ENCODE assay signal across 11 cellular contexts in genomic region chr10:125344573-125345121, GRCh38.
DNase-seq lines count a peak whose midpoint lies in the region; ATAC-seq and TF ChIP-seq lines count a peak whose summit lies in the region.
"Had no signal": no experiment of that assay in that cellular context is flagged by ENCODE, and none has a peak within 500 bp of the region (broad histone marks: within the 10 kb centered on the region; RNA-seq: fewer than 3 reads in every experiment).

No MANE protein-coding gene starts in this region.

- no peak overlapping the region for H4K91ac ChIP-seq in neuronal stem cell (ENCODE audit: low read depth, low read length, poor library complexity)

- no peak overlapping the region for H3K23ac ChIP-seq in neuronal stem cell (ENCODE audit: low read depth, low read length, poor library complexity)

- H3K4ac ChIP-seq in neuronal stem cell (ENCODE audit: low read length), result no peak overlapping the region

- no peak overlapping the region for H2BK120ac ChIP-seq in neuronal stem cell (ENCODE audit: low read depth, low read length)

- H3K36me3 Mint-ChIP-seq in CD14-positive monocyte, result no peaks in the 10 kb centered on the region
- H3K36me3 Mint-ChIP-seq in activated CD4-positive, alpha-beta memory T cell treated with anti-CD3 and anti-CD28 coated beads for 36 hours, result no peaks in the 10 kb centered on the region

- H3K4me1 Mint-ChIP-seq in CD14-positive monocyte, result no peaks in the 10 kb centered on the region
- no peaks in the 10 kb centered on the region for H3K4me1 Mint-ChIP-seq in activated CD4-positive, alpha-beta memory T cell treated with anti-CD3 and anti-CD28 coated beads for 36 hours (ENCODE audit: low read depth)

- no CpG with 5 or more reads among the region's 15 CpGs for WGBS in neuronal stem cell (ENCODE audit: extremely low coverage in 2 of 2, insufficient read length in 2 of 2, insufficient replicate concordance in 1 of 2), 2 donors

- H2AFZ ChIP-seq in neuronal stem cell (ENCODE audit: low read length), result no peak overlapping the region

- POLR2A ChIA-PET in activated CD4-positive, alpha-beta memory T cell treated with anti-CD3 and anti-CD28 coated beads for 36 hours (lab: Charles Lee), result no interaction called here

- H3K27ac Mint-ChIP-seq in CD14-positive monocyte, result no peak overlapping the region
- no peak overlapping the region for H3K27ac Mint-ChIP-seq in activated CD4-positive, alpha-beta memory T cell treated with anti-CD3 and anti-CD28 coated beads for 36 hours

- H2AK5ac ChIP-seq in neuronal stem cell (ENCODE audit: low read depth, low read length), result no peak overlapping the region

- H3K4me2 ChIP-seq in neuronal stem cell (ENCODE audit: insufficient read depth, low read length, poor library complexity, severe bottlenecking), result no peak overlapping the region

- no peak overlapping the region for H2BK15ac ChIP-seq in neuronal stem cell (ENCODE audit: low read length)

- no peak overlapping the region for H3K4me3 ChIP-seq in neuronal stem cell (ENCODE audit: low read length in 2 of 2)

- no peaks in the 10 kb centered on the region for H3K79me1 ChIP-seq in neuronal stem cell (ENCODE audit: low read depth, low read length)

- H3K27ac ChIP-seq in neuronal stem cell (replicated peaks; ENCODE audit: low read length), result no peak overlapping the region

- peak overlapping the region; percentile 32 for H3K18ac ChIP-seq in neuronal stem cell (ENCODE audit: low read length)

- ATAC-seq in GM19043 (IDR thresholded peaks at IDR 0.05; ENCODE audit: low read depth, unreplicated experiment) (peak; percentile 96), HG02840 (IDR thresholded peaks at IDR 0.05; ENCODE audit: low FRiP score, unreplicated experiment) (peak; percentile 71)
- ATAC-seq: sciatic nerve had no signal

- CTCF ChIA-PET in activated CD4-positive, alpha-beta memory T cell treated with anti-CD3 and anti-CD28 coated beads for 36 hours (lab: Charles Lee), result no interaction called here

- peaks cover 0 to 3% of the 10 kb centered on the region in 2 donors for H3K9me3 ChIP-seq in neuronal stem cell (replicated peaks in 1 of 2; ENCODE audit: control insufficient read depth in 2 of 2, insufficient read depth in 1 of 2, low read depth in 1 of 2, low read length in 2 of 2)

- DNase-seq in RPMI7951 (ENCODE audit: low read depth) (peak; percentile 5), neuronal stem cell (ENCODE audit: low spot score) (no peak), T-helper 9 cell (no peak), CD14-positive monocyte (ENCODE audit: low spot score) (no peak), GM13976 (ENCODE audit: low spot score) (no peak)
- no peak for DNase-seq in activated CD4-positive, alpha-beta memory T cell treated with anti-CD3 and anti-CD28 coated beads for 36 hours
- DNase-seq: NCI-H1694, SW 1271 had no signal

- H2BK12ac ChIP-seq in neuronal stem cell (ENCODE audit: low read length), result no peak overlapping the region

- no peaks in the 10 kb centered on the region for H3K4me1 ChIP-seq in neuronal stem cell (ENCODE audit: control insufficient read depth in 2 of 2, insufficient read depth in 1 of 2, low read depth in 1 of 2, low read length in 2 of 2)

- no peaks in the 10 kb centered on the region for H3K27me3 ChIP-seq in neuronal stem cell (ENCODE audit: control insufficient read depth in 3 of 3, insufficient read depth in 3 of 3, low read depth in 1 of 3, low read length in 3 of 3)

- no peak for TF ChIP-seq CTCF in CD14-positive monocyte (IDR thresholded peaks at IDR 0.05)
- TF ChIP-seq CTCF in GM13976 (IDR thresholded peaks at IDR 0.05; ENCODE audit: borderline replicate concordance, control extremely low read depth, extremely low read depth, insufficient read depth, missing control alignments), result no peak

- H3K14ac ChIP-seq in neuronal stem cell (ENCODE audit: low read length), result no peak overlapping the region

- H3K27me3 Mint-ChIP-seq in CD14-positive monocyte (ENCODE audit: low read depth in 3 of 3), result peaks cover 3 to 5% (median 4%) of the 10 kb centered on the region in 3 donors
- peaks cover 3% of the 10 kb centered on the region for H3K27me3 Mint-ChIP-seq in activated CD4-positive, alpha-beta memory T cell treated with anti-CD3 and anti-CD28 coated beads for 36 hours

- in situ Hi-C loops in GM13976 (cut with MboI; ENCODE audit: low sequenced_read_pairs, unreplicated experiment), result no loop called here

- intact Hi-C loops in CD14-positive monocyte (cut with micrococcal nuclease), result loop anchor here (5.0 to 10.0 kb wide), 2 partner anchors 180 to 182 kb away; partner anchors contain the start of gene CTBP2 (in 2 of the 2)
- intact Hi-C loops in activated CD4-positive, alpha-beta memory T cell treated with anti-CD3 and anti-CD28 coated beads for 36 hours (cut with micrococcal nuclease), result no loop called here

- peaks cover 0 to 5% (median 0%) of the 10 kb centered on the region in 7 donors for H3K9me3 Mint-ChIP-seq in CD14-positive monocyte
- no peaks in the 10 kb centered on the region for H3K9me3 Mint-ChIP-seq in activated CD4-positive, alpha-beta memory T cell treated with anti-CD3 and anti-CD28 coated beads for 36 hours

- no peak overlapping the region for H2BK5ac ChIP-seq in neuronal stem cell (ENCODE audit: low read length)

- H4K8ac ChIP-seq in neuronal stem cell (ENCODE audit: low read depth, low read length), result no peak overlapping the region

- H3K4me3 Mint-ChIP-seq in CD14-positive monocyte, result no peak overlapping the region
- no peak overlapping the region for H3K4me3 Mint-ChIP-seq in activated CD4-positive, alpha-beta memory T cell treated with anti-CD3 and anti-CD28 coated beads for 36 hours

- no peak overlapping the region for H3K9ac ChIP-seq in neuronal stem cell (ENCODE audit: low read depth, low read length, poor library complexity)

- no peaks in the 10 kb centered on the region for H3K36me3 ChIP-seq in neuronal stem cell (replicated peaks in 1 of 2; ENCODE audit: control insufficient read depth in 2 of 2, insufficient read depth in 2 of 2, low read length in 2 of 2)
